ENCODE assay signal across 8 cellular contexts in genomic region chr14:77053046-77053841, GRCh38. TPM values are rescaled to one million over a fixed set of nuclear protein-coding genes. Genes with fewer than 3 reads are reported as not detected.
DNase-seq lines count a peak whose midpoint lies in the region; ATAC-seq, FAIRE-seq and TF ChIP-seq lines count a peak whose summit lies in the region.

No MANE protein-coding gene starts in this region.

- H3K4me1 ChIP-seq in HUES64 (ENCODE audit: insufficient read depth, low read length) (peaks cover 7% of the 10 kb centered on the region; the same call in 1 of the 2 replicates), astrocyte (ENCODE audit: insufficient read depth, low read length) (peaks cover 7% of the 10 kb centered on the region), iPS DF 6.9 (ENCODE audit: control insufficient read depth, insufficient read depth, low read length) (peaks cover 2% of the 10 kb centered on the region; the same call in 1 of the 2 replicates)

- H3K4me1 Mint-ChIP-seq in astrocyte (ENCODE audit: low read depth, unreplicated experiment), result no peaks in the 10 kb centered on the region

- no peaks in the 10 kb centered on the region for H3K79me2 ChIP-seq in astrocyte (ENCODE audit: insufficient read depth, low read length)

- WGBS in HUES64, result 31% methylated on average over 21 of the region's 21 CpGs
- no CpG with 5 or more reads among the region's 21 CpGs for WGBS in iPS DF 6.9 (ENCODE audit: insufficient coverage, insufficient read length)

- H3K36me3 ChIP-seq in HUES64 (ENCODE audit: insufficient read depth, low read length) (no peaks in the 10 kb centered on the region), astrocyte (ENCODE audit: insufficient read depth, low read length) (no peaks in the 10 kb centered on the region), iPS DF 6.9 (ENCODE audit: control insufficient read depth, insufficient read depth, low read length) (no peaks in the 10 kb centered on the region)

- peaks cover 10% of the 10 kb centered on the region for H3K27me3 Mint-ChIP-seq in astrocyte (ENCODE audit: low read depth, unreplicated experiment)

- H4K20me1 ChIP-seq in astrocyte (ENCODE audit: insufficient read depth, low read length), result no peaks in the 10 kb centered on the region

- DNase-seq in GM12864 (ENCODE audit: low read depth), result no peak
- peak; percentile 42 for DNase-seq in T-helper 22 cell (ENCODE audit: low read depth)
- peak; percentile 58 for DNase-seq in astrocyte (ENCODE audit: low read depth)
- DNase-seq in iPS DF 6.9 (ENCODE audit: low read depth, low spot score), result peak; percentile 54
- peak; percentile 45 to 67 for DNase-seq in stimulated activated CD4-positive, alpha-beta T cell treated with anti-CD3 and anti-CD28 coated beads, Interleukin-1b, Interleukin-23, amount 100 ng/mL, for 1 hour (ENCODE audit: low read depth in 2 of 2)

- no peak for ATAC-seq in HG03196 (IDR thresholded peaks at IDR 0.05; ENCODE audit: unreplicated experiment)
- ATAC-seq in GM21367 (IDR thresholded peaks at IDR 0.05; ENCODE audit: unreplicated experiment), result no peak

- no peaks in the 10 kb centered on the region for H3K27me3 ChIP-seq in HUES64 (ENCODE audit: insufficient read depth, low read length)
- no peaks in the 10 kb centered on the region for H3K27me3 ChIP-seq in astrocyte (ENCODE audit: insufficient read depth, low read length)
- H3K27me3 ChIP-seq in iPS DF 6.9 (ENCODE audit: control insufficient read depth, insufficient read depth, low read length), result no peaks in the 10 kb centered on the region

- H3K9me3 ChIP-seq in HUES64 (ENCODE audit: insufficient read depth, low read depth, low read length) (no peaks in the 10 kb centered on the region; the same call in 1 of the 2 replicates), astrocyte (ENCODE audit: insufficient read depth, low read depth, low read length) (peaks cover 3% of the 10 kb centered on the region), iPS DF 6.9 (ENCODE audit: control insufficient read depth, insufficient read depth, low read length) (no peaks in the 10 kb centered on the region)

- TF ChIP-seq CTCF in GM12864 (IDR thresholded peaks at IDR 0.05; ENCODE audit: low read depth, low read length, missing control alignments), result peak; percentile 86
- peak; percentile 69 for TF ChIP-seq CTCF in astrocyte (IDR thresholded peaks at IDR 0.05; ENCODE audit: insufficient read depth, low read depth, low read length)

- H3K4me3 ChIP-seq in GM12864 (ENCODE audit: low read depth, low read length) (no peak overlapping the region), HUES64 (ENCODE audit: low read length) (no peak overlapping the region), astrocyte (ENCODE audit: insufficient read depth, low read depth, low read length) (no peak overlapping the region), iPS DF 6.9 (ENCODE audit: low read length) (no peak overlapping the region)

- no peak for FAIRE-seq in astrocyte (lab: Jason Lieb, UNC)

- H2AFZ ChIP-seq in astrocyte (ENCODE audit: low read depth, low read length), result no peak overlapping the region

- H3K27ac Mint-ChIP-seq in astrocyte (ENCODE audit: unreplicated experiment), result no peak overlapping the region

- H3K27ac ChIP-seq in HUES64 (ENCODE audit: low read depth, low read length) (no peak overlapping the region), astrocyte (ENCODE audit: low read depth, low read length) (no peak overlapping the region), iPS DF 6.9 (ENCODE audit: low read length) (no peak overlapping the region)

- H3K9ac ChIP-seq in HUES64 (ENCODE audit: low read depth, low read length) (0 out of 2 replicates have a peak overlapping the region, but pooled peaks have one; percentile 8), astrocyte (ENCODE audit: low read length) (peak overlapping the region; percentile 3)

- H3K4me2 ChIP-seq in astrocyte (ENCODE audit: low read length), result no peak overlapping the region

- H3K9me3 Mint-ChIP-seq in astrocyte (ENCODE audit: unreplicated experiment), result peaks cover 4% of the 10 kb centered on the region

- H3K4me3 Mint-ChIP-seq in astrocyte (ENCODE audit: unreplicated experiment), result no peak overlapping the region

- peaks cover 1% of the 10 kb centered on the region for H3K36me3 Mint-ChIP-seq in astrocyte (ENCODE audit: low read depth, unreplicated experiment)

RNA-seq across cellular contexts. Expression of gene IRF2BPL, which starts 24.7 kb away (rescaled TPM):
- polyA plus RNA-seq in HUES64 (2013, experiment 1 of 2), result 46.8 TPM
- polyA plus RNA-seq in HUES64 (2013, experiment 2 of 2), result 53.2 TPM
- 42.7 and 55.3 TPM in 2 replicates for total RNA-seq in astrocyte

RNA-seq across cellular contexts. Expression of gene CIPC, which starts 44.8 kb away (rescaled TPM):
- polyA plus RNA-seq in HUES64 (2013, experiment 1 of 2), result 17.7 TPM
- 16.9 TPM for polyA plus RNA-seq in HUES64 (2013, experiment 2 of 2)
- 16.7 and 20.2 TPM in 2 replicates for total RNA-seq in astrocyte
